In the genomic region with DNA sequence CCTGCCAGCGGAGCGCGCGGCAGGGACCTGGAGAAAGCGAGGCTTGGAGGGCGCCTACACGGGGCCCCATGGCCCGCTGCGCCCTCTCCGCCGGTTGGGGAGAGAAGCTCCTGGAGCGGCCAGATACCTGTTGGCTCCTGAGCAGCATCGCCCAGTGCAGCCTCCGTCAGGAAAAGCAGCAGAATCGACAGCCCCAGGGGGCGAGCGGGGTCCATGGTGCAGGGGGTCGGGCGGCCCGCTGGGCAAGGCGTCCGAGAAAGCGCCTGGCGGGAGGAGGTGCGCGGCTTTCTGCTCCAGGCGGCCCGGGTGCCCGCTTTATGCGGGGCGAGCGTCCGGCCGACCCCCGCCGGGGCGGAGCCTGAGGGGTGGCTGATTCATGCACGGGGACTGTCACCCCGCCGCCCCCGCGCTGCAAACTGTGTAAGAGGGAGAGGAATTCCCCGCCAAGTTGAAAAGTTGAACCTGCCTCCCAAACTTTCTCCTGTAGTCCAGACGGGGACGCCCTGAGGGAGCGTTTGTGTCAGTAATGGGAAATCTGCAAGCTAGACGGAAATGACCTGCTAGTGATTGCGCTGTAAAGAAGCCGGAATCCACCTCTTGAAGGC, we compare ENCODE assay signal across 8 cellular contexts. TPM values are rescaled to one million over a fixed set of nuclear protein-coding genes. Genes with fewer than 3 reads are reported as not detected.
DNase-seq lines count a peak whose midpoint lies in the region; ATAC-seq and TF ChIP-seq lines count a peak whose summit lies in the region.

A gene with protein sequence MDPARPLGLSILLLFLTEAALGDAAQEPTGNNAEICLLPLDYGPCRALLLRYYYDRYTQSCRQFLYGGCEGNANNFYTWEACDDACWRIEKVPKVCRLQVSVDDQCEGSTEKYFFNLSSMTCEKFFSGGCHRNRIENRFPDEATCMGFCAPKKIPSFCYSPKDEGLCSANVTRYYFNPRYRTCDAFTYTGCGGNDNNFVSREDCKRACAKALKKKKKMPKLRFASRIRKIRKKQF (minus strand): TSS at position 290 of the 605 bp plus-strand sequence. CDS start 75 bp downstream, at position 215.

- DNase-seq in GM12864 (ENCODE audit: low read depth) (peak; percentile 5), HAP-1 (ENCODE audit: low spot score in 2 of 2) (peak in 1 of 2 experiments; percentile 39), SJCRH30 (peak; percentile 49 to 62), epithelial cell of prostate (ENCODE audit: low read depth, low spot score) (peak; percentile 45), myocyte (ENCODE audit: low read depth) (peak; percentile 60), substantia nigra (lab: John Stamatoyannopoulos, UW) (no peak)

- H3K4me3 ChIP-seq in GM12864 (ENCODE audit: low read depth, low read length) (peak within 1 kb of the TSS; percentile 31), HAP-1 (peak within 1 kb of the TSS; percentile 30), SJCRH30 (peak within 1 kb of the TSS; percentile 68), urinary bladder (ENCODE audit: low read depth, low read length) (peak within 1 kb of the TSS; percentile 56)

- TF ChIP-seq CTCF in GM12864 (IDR thresholded peaks at IDR 0.05; ENCODE audit: low read depth, low read length, missing control alignments), result no peak

- no peak for ATAC-seq in HG03039 (IDR thresholded peaks at IDR 0.05; ENCODE audit: unreplicated experiment)

- peaks cover 39% of the 10 kb centered on the region for H3K27me3 ChIP-seq in HAP-1 (ENCODE audit: low read depth)
- no peaks in the 10 kb centered on the region for H3K27me3 ChIP-seq in SJCRH30

- in situ Hi-C loops in HAP-1 (cut with MboI; ENCODE audit: low sequenced_read_pairs), result no loop called here

- H3K36me3 ChIP-seq in HAP-1 (replicated peaks) (no peaks in the 10 kb centered on the region), SJCRH30 (no peaks in the 10 kb centered on the region), urinary bladder (ENCODE audit: insufficient read depth) (no peaks in the 10 kb centered on the region)

- H3K4me1 ChIP-seq in HAP-1 (no peaks in the 10 kb centered on the region), SJCRH30 (peaks cover 3% of the 10 kb centered on the region), urinary bladder (ENCODE audit: insufficient read depth) (no peaks in the 10 kb centered on the region)

- under 1% methylated on average over 49 of the region's 49 CpGs for whole genome bisulfite sequencing in urinary bladder

- H3K27ac ChIP-seq in SJCRH30 (peak within 1 kb of the TSS; percentile 6; the same call in 1 of the 2 replicates), epithelial cell of prostate (peak within 1 kb of the TSS; percentile 68), urinary bladder (ENCODE audit: low read depth) (no peak within 1 kb of the TSS), substantia nigra (ENCODE audit: low read depth, low read length, poor library complexity, severe bottlenecking) (no peak within 1 kb of the TSS)

- no peaks in the 10 kb centered on the region for H3K9me3 ChIP-seq in HAP-1
- no peaks in the 10 kb centered on the region for H3K9me3 ChIP-seq in SJCRH30 (replicated peaks)

RNA-seq across cellular contexts. Expression of the gene that starts here (rescaled TPM):
- 4.3 and 5.4 TPM in 2 replicates for total RNA-seq in SJCRH30 (2014; rRNA removed; shearing (Covaris generic))
- total RNA-seq in myocyte, result 3.6 and 13.9 TPM in 2 replicates
- polyA plus RNA-seq in myocyte (2012), result 2.4 TPM
- total RNA-seq in urinary bladder, result 19.3 TPM
- 5.5 TPM for polyA plus RNA-seq in urinary bladder

Comparison
In these comparisons a context has a peak if more than half of its experiments do, and no peak if none do; other contexts are left out.
1. DNase-seq: peak in GM12864 (single experiment), SJCRH30 (2 of 2), epithelial cell of prostate (single experiment) and myocyte (single experiment); none in substantia nigra (0 of 49).
2. H3K27ac ChIP-seq: peak in SJCRH30 (single experiment) and epithelial cell of prostate (single experiment); none in urinary bladder (single experiment) and substantia nigra (single experiment).
3. Peak in every context shown above with its lines, with median percentiles within 50 percentile points of each other: H3K4me3 ChIP-seq.